Comparison of ENCODE assay signal across 29 cellular contexts in the genomic region with DNA sequence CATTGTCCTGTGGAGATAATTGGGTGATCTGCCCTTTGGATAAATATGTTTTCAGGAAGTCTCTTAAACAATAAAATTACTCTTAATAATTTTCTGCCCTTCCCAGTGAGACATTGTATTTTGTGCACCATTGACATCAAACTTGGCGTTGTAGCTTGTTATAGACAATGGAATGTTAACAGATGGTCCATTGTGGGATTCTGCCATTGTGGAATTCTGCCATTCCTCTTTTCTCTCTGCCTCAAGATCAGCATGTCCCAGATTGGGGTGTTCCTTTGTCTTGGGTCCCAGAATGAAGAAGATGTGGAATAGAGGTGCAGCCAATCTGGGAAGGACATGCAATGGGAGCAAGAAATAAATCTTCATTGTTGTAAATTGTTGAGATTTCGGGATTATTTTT.
"Had no signal": no experiment of that assay in that cellular context is flagged by ENCODE, and none has a peak within 500 bp of the region (broad histone marks: within the 10 kb centered on the region; RNA-seq: fewer than 3 reads in every experiment).

No MANE protein-coding gene starts in this region.

- H3K36me3 Mint-ChIP-seq: brain, immature natural killer cell, mesothelial cell of epicardium, natural killer cell, type B pancreatic cell had no signal

- H3K4me3 Mint-ChIP-seq: activated naive CD4-positive, alpha-beta T cell treated with anti-CD3 and anti-CD28 coated beads for 36 hours; activated naive CD8-positive, alpha-beta T cell treated with anti-CD3 and anti-CD28 coated beads for 36 hours; activated T-helper 1 cell treated with anti-CD3 and anti-CD28 coated beads, Interleukin-12 subunit alpha, Interleukin-12 subunit beta, Interleukin-2, Interleukin-4 antibody, amounts not matched to agents 30 ng/mL and 10 ng/mL and 1 ng/mL, durations not matched to agents 14 hours and 24 hours and 36 hours; brain; immature natural killer cell; mesothelial cell of epicardium; natural killer cell; T-helper 1 cell treated with Interleukin-12 subunit alpha and Interleukin-12 subunit beta and Interleukin-4 antibody, amounts not matched to agents 30 μg/mL and 1 μg/mL, for 36 hours; type B pancreatic cell had no signal

- H3K9me3 ChIP-seq: adrenal gland, ascending aorta, thoracic aorta, uterus had no signal

- ATAC-seq: activated CD4-positive, CD25-positive, alpha-beta regulatory T cell treated with anti-CD3 and anti-CD28 coated beads, Interleukin-2, amount 50 U/mL, for 24 hours; natural killer cell; right cardiac atrium had no signal

- H3K4me1 Mint-ChIP-seq: activated naive CD8-positive, alpha-beta T cell treated with anti-CD3 and anti-CD28 coated beads for 36 hours; brain; immature natural killer cell; mesothelial cell of epicardium; natural killer cell had no signal

- H3K27ac ChIP-seq: adrenal gland, ascending aorta, cardiac muscle cell, spleen, thoracic aorta, uterus, WERI-Rb-1 had no signal

- H3K4me1 ChIP-seq: adrenal gland, ascending aorta, spleen, uterus had no signal

- DNase-seq: activated CD4-positive, alpha-beta T cell treated with anti-CD3 and anti-CD28 coated beads for 48 hours; activated CD4-positive, alpha-beta T cell treated with anti-CD3 and anti-CD28 coated beads, Interleukin-2, amount 50 U/mL, for 48 hours; activated CD8-positive, alpha-beta memory T cell treated with anti-CD3 and anti-CD28 coated beads, Interleukin-2, amount 50 U/mL, for 4 hours; activated effector memory CD4-positive, alpha-beta T cell treated with anti-CD3 and anti-CD28 coated beads, Interleukin-2, amount 50 U/mL, for 16 hours; activated naive CD4-positive, alpha-beta T cell treated with anti-CD3 and anti-CD28 coated beads for 36 hours; activated naive CD8-positive, alpha-beta T cell treated with anti-CD3 and anti-CD28 coated beads for 36 hours; activated T-cell treated with anti-CD3 and anti-CD28 coated beads, Interleukin-2, amount 50 U/mL, for 1 hour; adrenal gland; head of caudate nucleus; hippocampal formation; immature natural killer cell; kidney; natural killer cell; posterior cingulate gyrus; right cardiac atrium; spleen; stimulated activated naive CD4-positive, alpha-beta T cell treated with Interleukin-2 at 50 U/mL for 16 hours; T-helper 9 cell; uterus; WERI-Rb-1 had no signal

- H3K27me3 ChIP-seq: ascending aorta, cardiac muscle cell, uterus had no signal

- H3K4me3 ChIP-seq: adrenal gland, ascending aorta, cardiac muscle cell, spleen, thoracic aorta, uterus had no signal

- H3K9me3 Mint-ChIP-seq: activated naive CD4-positive, alpha-beta T cell treated with anti-CD3 and anti-CD28 coated beads for 36 hours; activated T-helper 1 cell treated with anti-CD3 and anti-CD28 coated beads, Interleukin-12 subunit alpha, Interleukin-12 subunit beta, Interleukin-2, Interleukin-4 antibody, amounts not matched to agents 30 ng/mL and 10 ng/mL and 1 ng/mL, durations not matched to agents 14 hours and 24 hours and 36 hours; immature natural killer cell; T-helper 1 cell treated with Interleukin-12 subunit alpha and Interleukin-12 subunit beta and Interleukin-4 antibody, amounts not matched to agents 30 μg/mL and 1 μg/mL, for 36 hours; type B pancreatic cell had no signal

- H3K36me3 ChIP-seq: adrenal gland, ascending aorta, cardiac muscle cell, spleen, thoracic aorta, uterus, WERI-Rb-1 had no signal

- H3K27ac Mint-ChIP-seq: activated naive CD4-positive, alpha-beta T cell treated with anti-CD3 and anti-CD28 coated beads for 36 hours; activated naive CD8-positive, alpha-beta T cell treated with anti-CD3 and anti-CD28 coated beads for 36 hours; activated T-helper 1 cell treated with anti-CD3 and anti-CD28 coated beads, Interleukin-12 subunit alpha, Interleukin-12 subunit beta, Interleukin-2, Interleukin-4 antibody, amounts not matched to agents 30 ng/mL and 10 ng/mL and 1 ng/mL, durations not matched to agents 14 hours and 24 hours and 36 hours; brain; immature natural killer cell; mesothelial cell of epicardium; natural killer cell; T-helper 1 cell treated with Interleukin-12 subunit alpha and Interleukin-12 subunit beta and Interleukin-4 antibody, amounts not matched to agents 30 μg/mL and 1 μg/mL, for 36 hours; type B pancreatic cell had no signal
